Comparison of ENCODE assay signal across 8 cellular contexts in genomic region chr4:76690091-76690905, GRCh38.
DNase-seq lines count a peak whose midpoint lies in the region; ATAC-seq and TF ChIP-seq lines count a peak whose summit lies in the region.

No MANE protein-coding gene starts in this region.

- H4K20me1 ChIP-seq in osteoblast (ENCODE audit: insufficient read depth, low read length) = no peaks in the 10 kb centered on the region

- H3K27ac ChIP-seq in osteoblast (ENCODE audit: low read depth, low read length) = peak overlapping the region; percentile 62

- H3K79me2 ChIP-seq in osteoblast (ENCODE audit: insufficient read depth, low read length) = peaks cover 13% of the 10 kb centered on the region

- no peaks in the 10 kb centered on the region for H3K9me3 ChIP-seq in osteoblast (ENCODE audit: low read depth, low read length)

- peaks cover 4% of the 10 kb centered on the region for H3K36me3 Mint-ChIP-seq in endothelial cell (ENCODE audit: low read depth, unreplicated experiment)

- H3K9me3 Mint-ChIP-seq in endothelial cell (ENCODE audit: unreplicated experiment) = no peaks in the 10 kb centered on the region

- H3K27me3 Mint-ChIP-seq in endothelial cell (ENCODE audit: unreplicated experiment) = peaks cover 10% of the 10 kb centered on the region

- no peak for ATAC-seq in GM19351 (IDR thresholded peaks at IDR 0.05; ENCODE audit: unreplicated experiment)

- H3K27me3 ChIP-seq in osteoblast (ENCODE audit: insufficient read depth, low read length) = no peaks in the 10 kb centered on the region

- peaks cover 29% of the 10 kb centered on the region for H3K4me1 Mint-ChIP-seq in endothelial cell (ENCODE audit: unreplicated experiment)

- H3K4me3 Mint-ChIP-seq in endothelial cell (ENCODE audit: unreplicated experiment) = peak overlapping the region; percentile 91

- H3K27ac Mint-ChIP-seq in endothelial cell (ENCODE audit: unreplicated experiment) = peak overlapping the region; percentile 48

- H3K4me3 ChIP-seq in osteoblast (ENCODE audit: insufficient read depth, low read length) = peak overlapping the region; percentile 80

- no peaks in the 10 kb centered on the region for H3K36me3 ChIP-seq in osteoblast (ENCODE audit: insufficient read depth, low read length)

- DNase-seq in ELF-1 (ENCODE audit: low read depth, low spot score) = peak; percentile 17
- DNase-seq in NCI-H510A (lab: John Stamatoyannopoulos, UW) = peak; percentile 18
- DNase-seq in endothelial cell (ENCODE audit: low spot score) = no peak
- DNase-seq in osteoblast (ENCODE audit: insufficient read length, low spot score, missing footprints) = no peak
- no peak for DNase-seq in HPDE6-E6E7 (ENCODE audit: extremely low spot score)
- DNase-seq in activated CD4-positive, alpha-beta T cell treated with anti-CD3 and anti-CD28 coated beads for 1 hour = no peak
- no peak for DNase-seq in stimulated activated CD4-positive, alpha-beta T cell treated with anti-CD3 and anti-CD28 coated beads, Interleukin-4, amount 100 ng/mL, for 1 hour

- TF ChIP-seq CTCF in endothelial cell (IDR thresholded peaks at IDR 0.05; ENCODE audit: unreplicated experiment) (no peak), osteoblast (IDR thresholded peaks at IDR 0.05; ENCODE audit: extremely low read depth, low read depth, low read length) (no peak)

- H3K4me1 ChIP-seq in osteoblast (ENCODE audit: insufficient read depth, low read length) = peaks cover 18% of the 10 kb centered on the region

- H2AFZ ChIP-seq in osteoblast (ENCODE audit: low read length) = peak overlapping the region; percentile 82

- H3K4me2 ChIP-seq in osteoblast (ENCODE audit: insufficient read depth, low read length) = peak overlapping the region; percentile 95

Comparison
In these comparisons a context has a peak if more than half of its experiments do, and no peak if none do; other contexts are left out.
1. DNase-seq: peak in ELF-1 (single experiment) and NCI-H510A (single experiment); none in endothelial cell (single experiment), osteoblast (single experiment), HPDE6-E6E7 (single experiment), activated CD4-positive, alpha-beta T cell treated with anti-CD3 and anti-CD28 coated beads for 1 hour (single experiment) and stimulated activated CD4-positive, alpha-beta T cell treated with anti-CD3 and anti-CD28 coated beads, Interleukin-4, amount 100 ng/mL, for 1 hour (single experiment).